ENCODE assay signal across 8 cellular contexts in the genomic region with DNA sequence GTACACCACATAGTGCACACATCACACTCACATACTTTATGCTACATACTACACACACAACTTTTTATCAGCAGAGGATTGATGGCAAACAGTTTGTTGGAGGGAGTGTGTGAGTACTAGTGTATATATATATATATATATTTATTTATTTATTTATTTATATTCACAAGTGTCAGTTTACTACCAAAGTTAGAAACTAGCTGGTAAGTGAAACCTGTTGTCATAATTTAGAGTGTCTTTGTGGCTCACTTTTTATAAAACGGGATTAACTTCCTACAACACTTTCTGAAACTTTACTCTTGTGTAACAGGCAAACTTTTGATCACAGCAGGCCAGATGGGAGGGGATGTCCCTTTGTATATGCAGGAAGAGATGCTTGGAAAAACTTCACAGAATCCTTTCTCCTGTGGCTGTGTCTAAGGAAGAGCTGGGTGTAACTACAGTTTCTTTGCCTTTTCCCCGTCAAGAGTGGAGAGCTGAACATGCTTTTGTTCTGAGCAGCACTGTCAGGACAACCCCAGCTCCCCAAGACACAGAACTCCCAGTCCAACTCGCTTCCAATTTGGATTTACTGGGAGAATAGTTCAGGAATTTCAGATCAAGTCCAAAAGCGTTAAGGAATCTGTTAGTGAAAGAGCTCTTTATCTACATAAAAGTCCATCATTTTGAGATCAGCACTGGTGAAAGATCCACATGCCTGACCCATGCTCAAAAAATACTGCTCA. TPM values are rescaled to one million over a fixed set of nuclear protein-coding genes. Genes with fewer than 3 reads are reported as not detected.
DNase-seq lines count a peak whose midpoint lies in the region; ATAC-seq and TF ChIP-seq lines count a peak whose summit lies in the region.

No MANE protein-coding gene starts in this region.

- H3K4me1 ChIP-seq in right cardiac atrium (ENCODE audit: control insufficient read depth, insufficient read depth, low read length), result no peaks in the 10 kb centered on the region

- H3K27me3 Mint-ChIP-seq in activated T-cell treated with anti-CD3 and anti-CD28 coated beads, Interleukin-2, amount 50 U/mL, for 24 hours, result peaks cover 16% of the 10 kb centered on the region
- no peaks in the 10 kb centered on the region; the same call in none of the 2 replicates for H3K27me3 Mint-ChIP-seq in WTC11 (ENCODE audit: low read depth)
- H3K27me3 Mint-ChIP-seq in stimulated activated naive CD8-positive, alpha-beta T cell treated with anti-CD3 and anti-CD28 coated beads, Interleukin-15, amount 100 ng/mL, for 72 hours, result peaks cover 10% of the 10 kb centered on the region

- CTCF ChIA-PET in WTC11 (lab: Charles Lee), result no interaction called here

- H3K4me3 Mint-ChIP-seq in activated T-cell treated with anti-CD3 and anti-CD28 coated beads, Interleukin-2, amount 50 U/mL, for 24 hours, result peak overlapping the region; percentile 85
- peak overlapping the region; percentile 95 for H3K4me3 Mint-ChIP-seq in WTC11
- H3K4me3 Mint-ChIP-seq in stimulated activated naive CD8-positive, alpha-beta T cell treated with anti-CD3 and anti-CD28 coated beads, Interleukin-15, amount 100 ng/mL, for 72 hours, result peak overlapping the region; percentile 94 to 95

- ATAC-seq in WTC11, result no peak
- ATAC-seq in right cardiac atrium, result peak in 1 of 2 donors; percentile 10
- no peak for ATAC-seq in stimulated activated naive CD8-positive, alpha-beta T cell treated with anti-CD3 and anti-CD28 coated beads, Interleukin-15, amount 100 ng/mL, for 72 hours
- ATAC-seq in GM21390 (IDR thresholded peaks at IDR 0.05; ENCODE audit: unreplicated experiment), result no peak
- no peak for ATAC-seq in HG03354 (IDR thresholded peaks at IDR 0.05; ENCODE audit: poor library complexity, severe bottlenecking, unreplicated experiment)

- H3K27me3 ChIP-seq in right cardiac atrium (ENCODE audit: control insufficient read depth, insufficient read depth), result no peaks in the 10 kb centered on the region

- peak overlapping the region; percentile 32 for H3K27ac ChIP-seq in right cardiac atrium (ENCODE audit: low read length)

- H3K36me3 Mint-ChIP-seq in activated T-cell treated with anti-CD3 and anti-CD28 coated beads, Interleukin-2, amount 50 U/mL, for 24 hours (ENCODE audit: low read depth), result peaks cover 1% of the 10 kb centered on the region
- peaks cover 7% of the 10 kb centered on the region for H3K36me3 Mint-ChIP-seq in WTC11

- no peak for DNase-seq in activated T-cell treated with anti-CD3 and anti-CD28 coated beads, Interleukin-2, amount 50 U/mL, for 24 hours
- DNase-seq in activated T-cell treated with anti-CD3 and anti-CD28 coated beads for 4 hours, result no peak
- DNase-seq in WTC11 (ENCODE audit: low spot score), result no peak
- DNase-seq in right cardiac atrium, result no peak
- no peak for DNase-seq in stimulated activated naive CD8-positive, alpha-beta T cell treated with anti-CD3 and anti-CD28 coated beads, Interleukin-15, amount 100 ng/mL, for 72 hours
- no peak for DNase-seq in DMS79 treated with DMSO at 0.1 percent for 48 hours (lab: John Stamatoyannopoulos, UW)

- H3K9me3 Mint-ChIP-seq in activated T-cell treated with anti-CD3 and anti-CD28 coated beads, Interleukin-2, amount 50 U/mL, for 24 hours, result no peaks in the 10 kb centered on the region
- H3K9me3 Mint-ChIP-seq in WTC11, result peaks cover 16% of the 10 kb centered on the region
- no peaks in the 10 kb centered on the region for H3K9me3 Mint-ChIP-seq in stimulated activated naive CD8-positive, alpha-beta T cell treated with anti-CD3 and anti-CD28 coated beads, Interleukin-15, amount 100 ng/mL, for 72 hours

- intact Hi-C loops in right cardiac atrium (cut with DNase I), result loop anchor here in 3 of 4 donors (5.0 to 10.0 kb wide), 2 partner anchors 135 to 138 kb away; no protein-coding TSS in a partner anchor

- 18% methylated on average over 4 of the region's 4 CpGs for WGBS in right cardiac atrium

- POLR2A ChIA-PET in WTC11 (lab: Charles Lee), result no interaction called here

- TF ChIP-seq CTCF in WTC11 (IDR thresholded peaks at IDR 0.05), result no peak

- peak overlapping the region; percentile 89 for H3K27ac Mint-ChIP-seq in activated T-cell treated with anti-CD3 and anti-CD28 coated beads, Interleukin-2, amount 50 U/mL, for 24 hours
- H3K27ac Mint-ChIP-seq in WTC11, result no peak overlapping the region
- peak overlapping the region; percentile 85 to 95 for H3K27ac Mint-ChIP-seq in stimulated activated naive CD8-positive, alpha-beta T cell treated with anti-CD3 and anti-CD28 coated beads, Interleukin-15, amount 100 ng/mL, for 72 hours

- peak overlapping the region; percentile 74 for H3K4me3 ChIP-seq in right cardiac atrium (ENCODE audit: low read length)

- no peaks in the 10 kb centered on the region for H3K9me3 ChIP-seq in right cardiac atrium (ENCODE audit: control insufficient read depth, low read length)

- H3K4me1 Mint-ChIP-seq in activated T-cell treated with anti-CD3 and anti-CD28 coated beads, Interleukin-2, amount 50 U/mL, for 24 hours (ENCODE audit: low read depth), result peaks cover 47% of the 10 kb centered on the region
- peaks cover 48% of the 10 kb centered on the region for H3K4me1 Mint-ChIP-seq in WTC11
- peaks cover 44% of the 10 kb centered on the region for H3K4me1 Mint-ChIP-seq in stimulated activated naive CD8-positive, alpha-beta T cell treated with anti-CD3 and anti-CD28 coated beads, Interleukin-15, amount 100 ng/mL, for 72 hours

TF ChIP-seq in WTC11, 78 proteins besides CTCF, POLR2A, EP300 and RAD21 (continues in another document):
- TF ChIP-seq JUN (CRISPR knock-in tag; IDR thresholded peaks at IDR 0.05) (no peak), USF1 (CRISPR knock-in tag; IDR thresholded peaks at IDR 0.05) (no peak), ZNF396 (CRISPR knock-in tag; IDR thresholded peaks at IDR 0.05; ENCODE audit: borderline replicate concordance) (no peak), HMGA2 (CRISPR knock-in tag; IDR thresholded peaks at IDR 0.05) (no peak), FOXP1 (CRISPR knock-in tag; IDR thresholded peaks at IDR 0.05; ENCODE audit: borderline replicate concordance) (no peak), ESRRA (CRISPR knock-in tag; IDR thresholded peaks at IDR 0.05; ENCODE audit: borderline replicate concordance) (no peak), ATF1 (CRISPR knock-in tag; IDR thresholded peaks at IDR 0.05) (no peak), MLX (CRISPR knock-in tag; IDR thresholded peaks at IDR 0.05) (no peak), ERG (CRISPR knock-in tag; IDR thresholded peaks at IDR 0.05) (no peak), JAZF1 (CRISPR knock-in tag; IDR thresholded peaks at IDR 0.05) (no peak), ZNF423 (CRISPR knock-in tag; IDR thresholded peaks at IDR 0.05) (no peak), ZBTB21 (CRISPR knock-in tag; IDR thresholded peaks at IDR 0.05; ENCODE audit: borderline replicate concordance) (no peak), ZNF263 (CRISPR knock-in tag; IDR thresholded peaks at IDR 0.05; ENCODE audit: low read depth) (no peak)
- TF ChIP-seq, protein P1, sequence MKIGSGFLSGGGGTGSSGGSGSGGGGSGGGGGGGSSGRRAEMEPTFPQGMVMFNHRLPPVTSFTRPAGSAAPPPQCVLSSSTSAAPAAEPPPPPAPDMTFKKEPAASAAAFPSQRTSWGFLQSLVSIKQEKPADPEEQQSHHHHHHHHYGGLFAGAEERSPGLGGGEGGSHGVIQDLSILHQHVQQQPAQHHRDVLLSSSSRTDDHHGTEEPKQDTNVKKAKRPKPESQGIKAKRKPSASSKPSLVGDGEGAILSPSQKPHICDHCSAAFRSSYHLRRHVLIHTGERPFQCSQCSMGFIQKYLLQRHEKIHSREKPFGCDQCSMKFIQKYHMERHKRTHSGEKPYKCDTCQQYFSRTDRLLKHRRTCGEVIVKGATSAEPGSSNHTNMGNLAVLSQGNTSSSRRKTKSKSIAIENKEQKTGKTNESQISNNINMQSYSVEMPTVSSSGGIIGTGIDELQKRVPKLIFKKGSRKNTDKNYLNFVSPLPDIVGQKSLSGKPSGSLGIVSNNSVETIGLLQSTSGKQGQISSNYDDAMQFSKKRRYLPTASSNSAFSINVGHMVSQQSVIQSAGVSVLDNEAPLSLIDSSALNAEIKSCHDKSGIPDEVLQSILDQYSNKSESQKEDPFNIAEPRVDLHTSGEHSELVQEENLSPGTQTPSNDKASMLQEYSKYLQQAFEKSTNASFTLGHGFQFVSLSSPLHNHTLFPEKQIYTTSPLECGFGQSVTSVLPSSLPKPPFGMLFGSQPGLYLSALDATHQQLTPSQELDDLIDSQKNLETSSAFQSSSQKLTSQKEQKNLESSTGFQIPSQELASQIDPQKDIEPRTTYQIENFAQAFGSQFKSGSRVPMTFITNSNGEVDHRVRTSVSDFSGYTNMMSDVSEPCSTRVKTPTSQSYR (CRISPR knock-in tag; IDR thresholded peaks at IDR 0.05), result no peak

RNA-seq across cellular contexts. Expression of gene SAMD13, which starts 1.8 kb away (rescaled TPM):
- total RNA-seq in WTC11 (2021) (1.8 to 2.9 TPM (median 2.3 TPM) in 3 replicates), right cardiac atrium (1 to 10 TPM in 3 of 4 donors, under 1 TPM in 1; 0.92 to 2.9 (median 1.7) TPM)
- 1.2 TPM for polyA plus RNA-seq in right cardiac atrium
